18 cellular contexts compared by ENCODE assay signal in genomic region chrX:29488919-29489318, GRCh38.
DNase-seq lines count a peak whose midpoint lies in the region; ATAC-seq, FAIRE-seq and TF ChIP-seq lines count a peak whose summit lies in the region.
"Had no signal": no experiment of that assay in that cellular context is flagged by ENCODE, and none has a peak within 500 bp of the region (broad histone marks: within the 10 kb centered on the region; RNA-seq: fewer than 3 reads in every experiment).

No MANE protein-coding gene starts in this region.

- H3K36me3 ChIP-seq in Panc1 (ENCODE audit: control insufficient read depth, insufficient read depth, low read length) (no peaks in the 10 kb centered on the region), psoas muscle (ENCODE audit: insufficient read depth in 1 of 2, low read depth in 1 of 2) (no peaks in the 10 kb centered on the region)
- H3K36me3 ChIP-seq: left lung, vagina had no signal

- H3K27ac ChIP-seq in Panc1 (ENCODE audit: low read length) (peak overlapping the region; percentile 23; the same call in 1 of the 2 replicates), psoas muscle (no peak overlapping the region)
- H3K27ac ChIP-seq: left lung, vagina had no signal

- intact Hi-C loops in Panc1 (cut with micrococcal nuclease; ENCODE audit: unreplicated experiment), result no loop called here
- intact Hi-C loops in psoas muscle (cut with DNase I), result no loop called here

- no peak overlapping the region for H3K4me3 ChIP-seq in Panc1 (ENCODE audit: low read depth in 2 of 2, low read length in 2 of 2)
- H3K4me3 ChIP-seq in psoas muscle, result no peak overlapping the region
- H3K4me3 ChIP-seq: left lung, vagina had no signal

- ATAC-seq in GM21367 (IDR thresholded peaks at IDR 0.05; ENCODE audit: unreplicated experiment) (peak; percentile 74), HG03108 (IDR thresholded peaks at IDR 0.05; ENCODE audit: unreplicated experiment) (peak; percentile 61), Panc1 (no peak), GM18867 (IDR thresholded peaks at IDR 0.05; ENCODE audit: unreplicated experiment) (no peak), SK-N-SH treated with all-trans-retinoic acid at 6 μM for 48 hours (no peak), HG02610 (IDR thresholded peaks at IDR 0.05; ENCODE audit: unreplicated experiment) (no peak), psoas muscle (no peak)
- ATAC-seq: left lung, right cardiac atrium had no signal

- H3K9me3 ChIP-seq in Panc1 (ENCODE audit: control insufficient read depth, insufficient read depth, low read depth, low read length), result no peaks in the 10 kb centered on the region
- H3K9me3 ChIP-seq in psoas muscle, result no peaks in the 10 kb centered on the region
- H3K9me3 ChIP-seq: left lung, vagina had no signal

- FAIRE-seq in GM12891 (lab: Jason Lieb, UNC), result peak; percentile 91

- H3K4me1 ChIP-seq in Panc1 (ENCODE audit: control insufficient read depth, insufficient read depth, low read length), result no peaks in the 10 kb centered on the region
- no peaks in the 10 kb centered on the region for H3K4me1 ChIP-seq in psoas muscle
- H3K4me1 ChIP-seq: left lung, vagina had no signal

- in situ Hi-C loops in Panc1 (cut with HindIII; ENCODE audit: low pct_unique_long_range_greater_than_20kb, low sequenced_read_pairs), result no loop called here

- TF ChIP-seq CTCF in Panc1 (IDR thresholded peaks at IDR 0.05), result no peak
- no peak for TF ChIP-seq CTCF in psoas muscle (IDR thresholded peaks at IDR 0.05)

- no TSS peak for BruUV-seq in Panc1 (replicated peaks; lab: Mats Ljungman, UMichigan)

- no peak for TF ChIP-seq POLR2A in GM12891 (IDR thresholded peaks at IDR 0.05; ENCODE audit: low read depth, low read length)

- CTCF ChIA-PET in Panc1 (lab: Charles Lee), result no interaction called here

- H3K27me3 ChIP-seq in Panc1 (ENCODE audit: control insufficient read depth, insufficient read depth, low read length), result no peaks in the 10 kb centered on the region
- H3K27me3 ChIP-seq in psoas muscle (ENCODE audit: insufficient read depth in 3 of 3, low read length in 2 of 3), result no peaks in the 10 kb centered on the region
- H3K27me3 ChIP-seq: left lung, vagina had no signal

- DNase-seq in GM12891 (ENCODE audit: insufficient read length, low spot score) (no peak), Panc1 (ENCODE audit: low read depth, low spot score) (no peak), psoas muscle (no peak)
- DNase-seq: activated T-cell treated with anti-CD3 and anti-CD28 coated beads for 4 hours; erythroblast; hypothalamus; left lung; NCI-H2029; right cardiac atrium; stimulated activated CD4-positive, alpha-beta T cell treated with anti-CD3 and anti-CD28 coated beads, Interleukin-4, amount 100 ng/mL, for 1 hour; stimulated activated naive CD4-positive, alpha-beta T cell; SW 1271 had no signal

- POLR2A ChIA-PET in Panc1 (lab: Charles Lee), result no interaction called here

- 36 to 58% (median 50%) methylated on average over 1 of the region's 1 CpG for WGBS in psoas muscle, 3 donors

TF ChIP-seq in GM12891, 5 proteins besides CTCF, POLR2A, EP300 and RAD21:
- TF ChIP-seq PAX5 (IDR thresholded peaks at IDR 0.05; ENCODE audit: insufficient read depth, low read length, severe bottlenecking), result no peak
- TF ChIP-seq SPI1 (IDR thresholded peaks at IDR 0.05; ENCODE audit: low read depth, low read length), result peak; percentile 47

TF ChIP-seq in SK-N-SH treated with all-trans-retinoic acid at 6 μM for 48 hours, 23 proteins besides CTCF, POLR2A, EP300 and RAD21:
- TF ChIP-seq ZFP30 (CRISPR knock-in tag; IDR thresholded peaks at IDR 0.05) (no peak), GLIS3 (CRISPR knock-in tag; IDR thresholded peaks at IDR 0.05) (no peak), ISL1 (CRISPR knock-in tag; IDR thresholded peaks at IDR 0.05) (no peak), TOX (CRISPR knock-in tag; IDR thresholded peaks at IDR 0.05; ENCODE audit: borderline replicate concordance) (no peak), CSRNP3 (CRISPR knock-in tag; IDR thresholded peaks at IDR 0.05) (no peak), PPARA (CRISPR knock-in tag; IDR thresholded peaks at IDR 0.05; ENCODE audit: borderline replicate concordance) (no peak), OSR1 (CRISPR knock-in tag; IDR thresholded peaks at IDR 0.05) (no peak), ZNF8 (CRISPR knock-in tag; IDR thresholded peaks at IDR 0.05) (no peak), ZC3H10 (CRISPR knock-in tag; IDR thresholded peaks at IDR 0.05) (no peak), ZFP3 (CRISPR knock-in tag; IDR thresholded peaks at IDR 0.05) (no peak), BACH2 (CRISPR knock-in tag; IDR thresholded peaks at IDR 0.05; ENCODE audit: borderline replicate concordance) (no peak), CREB5 (CRISPR knock-in tag; IDR thresholded peaks at IDR 0.05; ENCODE audit: low read depth) (no peak), ZNF70 (CRISPR knock-in tag; IDR thresholded peaks at IDR 0.05) (no peak), ARNTL (CRISPR knock-in tag; IDR thresholded peaks at IDR 0.05; ENCODE audit: borderline replicate concordance, low read depth) (no peak), ESRRG (CRISPR knock-in tag; IDR thresholded peaks at IDR 0.05) (no peak), CSDC2 (CRISPR knock-in tag; IDR thresholded peaks at IDR 0.05) (no peak)

Comparison
In these comparisons a context has a peak if more than half of its experiments do, and no peak if none do; other contexts are left out.
1. ATAC-seq: peak in GM21367 (single experiment) and HG03108 (single experiment); none in Panc1 (single experiment), GM18867 (single experiment), SK-N-SH treated with all-trans-retinoic acid at 6 μM for 48 hours (single experiment), HG02610 (single experiment) and psoas muscle (0 of 4).